Comparison of ENCODE assay signal across 1 cellular context in the genomic region with DNA sequence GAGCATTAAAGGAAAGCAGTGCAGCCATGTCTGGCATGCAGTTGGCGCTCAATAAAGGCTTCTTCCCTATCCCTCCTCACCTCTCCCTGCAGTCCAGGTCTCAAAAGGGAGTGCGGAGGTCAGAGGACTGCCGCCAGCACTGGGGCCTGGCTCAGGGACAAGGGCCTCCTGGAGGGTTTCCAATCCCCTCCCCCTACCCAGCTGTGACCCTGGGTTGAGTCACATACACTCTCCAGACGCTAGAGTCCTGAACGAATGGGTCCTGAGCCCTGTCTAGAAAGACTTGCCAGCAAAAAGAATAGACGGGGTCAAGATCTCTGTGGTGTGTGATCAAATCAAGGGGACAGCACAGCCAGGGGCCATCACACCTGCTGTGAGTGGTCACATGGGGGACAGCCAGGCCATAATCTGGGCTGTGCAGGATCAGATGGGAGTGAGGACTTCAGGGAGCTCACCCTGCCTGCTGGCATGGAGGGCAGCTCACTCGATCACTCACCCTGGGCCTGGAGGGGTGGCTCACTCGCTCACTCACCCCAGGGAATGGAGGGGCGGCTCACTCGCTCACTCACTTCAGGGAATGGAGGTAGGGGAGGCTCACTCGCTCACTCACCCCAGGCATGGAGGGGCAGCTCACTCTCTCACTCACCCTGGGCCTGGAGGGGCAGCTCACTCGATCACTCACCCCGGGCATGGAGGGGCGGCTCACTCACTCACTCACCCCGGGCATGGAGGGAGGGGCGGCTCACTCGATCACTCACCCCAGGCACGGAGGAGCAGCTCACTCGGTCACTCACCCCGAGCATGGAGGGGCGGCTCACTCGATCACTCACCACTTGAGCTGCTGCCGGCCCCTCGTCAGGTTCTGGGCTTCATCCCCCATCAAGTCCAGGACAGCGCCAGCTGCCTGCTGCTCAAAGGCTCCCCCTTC.
TF ChIP-seq lines count a peak whose summit lies in the region.

No MANE protein-coding gene starts in this region.

TF ChIP-seq in HCT116, 20 proteins besides CTCF, POLR2A, EP300 and RAD21 (continued from another document):
- TF ChIP-seq, protein P1, sequence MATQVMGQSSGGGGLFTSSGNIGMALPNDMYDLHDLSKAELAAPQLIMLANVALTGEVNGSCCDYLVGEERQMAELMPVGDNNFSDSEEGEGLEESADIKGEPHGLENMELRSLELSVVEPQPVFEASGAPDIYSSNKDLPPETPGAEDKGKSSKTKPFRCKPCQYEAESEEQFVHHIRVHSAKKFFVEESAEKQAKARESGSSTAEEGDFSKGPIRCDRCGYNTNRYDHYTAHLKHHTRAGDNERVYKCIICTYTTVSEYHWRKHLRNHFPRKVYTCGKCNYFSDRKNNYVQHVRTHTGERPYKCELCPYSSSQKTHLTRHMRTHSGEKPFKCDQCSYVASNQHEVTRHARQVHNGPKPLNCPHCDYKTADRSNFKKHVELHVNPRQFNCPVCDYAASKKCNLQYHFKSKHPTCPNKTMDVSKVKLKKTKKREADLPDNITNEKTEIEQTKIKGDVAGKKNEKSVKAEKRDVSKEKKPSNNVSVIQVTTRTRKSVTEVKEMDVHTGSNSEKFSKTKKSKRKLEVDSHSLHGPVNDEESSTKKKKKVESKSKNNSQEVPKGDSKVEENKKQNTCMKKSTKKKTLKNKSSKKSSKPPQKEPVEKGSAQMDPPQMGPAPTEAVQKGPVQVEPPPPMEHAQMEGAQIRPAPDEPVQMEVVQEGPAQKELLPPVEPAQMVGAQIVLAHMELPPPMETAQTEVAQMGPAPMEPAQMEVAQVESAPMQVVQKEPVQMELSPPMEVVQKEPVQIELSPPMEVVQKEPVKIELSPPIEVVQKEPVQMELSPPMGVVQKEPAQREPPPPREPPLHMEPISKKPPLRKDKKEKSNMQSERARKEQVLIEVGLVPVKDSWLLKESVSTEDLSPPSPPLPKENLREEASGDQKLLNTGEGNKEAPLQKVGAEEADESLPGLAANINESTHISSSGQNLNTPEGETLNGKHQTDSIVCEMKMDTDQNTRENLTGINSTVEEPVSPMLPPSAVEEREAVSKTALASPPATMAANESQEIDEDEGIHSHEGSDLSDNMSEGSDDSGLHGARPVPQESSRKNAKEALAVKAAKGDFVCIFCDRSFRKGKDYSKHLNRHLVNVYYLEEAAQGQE (IDR thresholded peaks at IDR 0.05; ENCODE audit: low read depth), result no peak
- no peak for TF ChIP-seq EZH2phosphoT487 (IDR thresholded peaks at IDR 0.05; ENCODE audit: borderline replicate concordance)
- no peak for TF ChIP-seq CEBPB (IDR thresholded peaks at IDR 0.05; ENCODE audit: low read depth)
- no peak for TF ChIP-seq TCF7L2 (IDR thresholded peaks at IDR 0.05; ENCODE audit: borderline replicate concordance, extremely low read depth, insufficient read depth, insufficient read length)
- no peak for TF ChIP-seq SP1 (IDR thresholded peaks at IDR 0.05; ENCODE audit: low read depth)
- TF ChIP-seq EGR1 (IDR thresholded peaks at IDR 0.05; ENCODE audit: low read depth), result no peak
- no peak for TF ChIP-seq YY1 (IDR thresholded peaks at IDR 0.05; ENCODE audit: extremely low read depth, insufficient replicate concordance, low read depth, low read length)
- TF ChIP-seq EZH2 (IDR thresholded peaks at IDR 0.05), result no peak
